In genomic region chr16:19169081-19169639, GRCh38 we compare ENCODE assay signal across 11 cellular contexts. TPM values are rescaled to one million over a fixed set of nuclear protein-coding genes. Genes with fewer than 3 reads are reported as not detected.
DNase-seq lines count a peak whose midpoint lies in the region; ATAC-seq, FAIRE-seq and TF ChIP-seq lines count a peak whose summit lies in the region.
"Had no signal": no experiment of that assay in that cellular context is flagged by ENCODE, and none has a peak within 500 bp of the region (broad histone marks: within the 10 kb centered on the region; RNA-seq: fewer than 3 reads in every experiment).

No MANE protein-coding gene starts in this region.

- H3K9me1 ChIP-seq in K562 (ENCODE audit: control insufficient read depth, insufficient read depth, low read length) = no peaks in the 10 kb centered on the region

- H3K4me2 ChIP-seq in mammary epithelial cell (ENCODE audit: insufficient read depth, low read depth, low read length) = no peak overlapping the region
- H3K4me2 ChIP-seq in K562 (ENCODE audit: insufficient read depth, low read length) = no peak overlapping the region

- H3K27me3 ChIP-seq in mammary epithelial cell (ENCODE audit: insufficient read depth, low read length) = peaks cover 12% of the 10 kb centered on the region
- peaks cover 32 to 52% of the 10 kb centered on the region in 2 experiments for H3K27me3 ChIP-seq in K562 (ENCODE audit: control insufficient read depth in 2 of 2, insufficient read depth in 2 of 2, low read length in 2 of 2)
- no peaks in the 10 kb centered on the region for H3K27me3 ChIP-seq in lung (ENCODE audit: control insufficient read depth, insufficient read depth)
- H3K27me3 ChIP-seq in transverse colon = peaks cover 16% of the 10 kb centered on the region

- CTCF ChIA-PET in MCF 10A (lab: Yijun Ruan, JAX) = interaction anchor here (0.6 kb wide), 1 partner anchor 206 kb away, joined by 5 read pairs; no protein-coding TSS in a partner anchor
- CTCF ChIA-PET in mammary epithelial cell (lab: Charles Lee; ENCODE audit: low non-redundant PET) = no interaction called here
- CTCF ChIA-PET in K562 (lab: Yijun Ruan, JAX; ENCODE audit: low intra/inter-chr PET ratio) = no interaction called here

- dilution Hi-C loops in mammary epithelial cell (cut with HindIII; ENCODE audit: low sequenced_read_pairs) = no loop called here

- no peak overlapping the region for H3K27ac Mint-ChIP-seq in MCF 10A (ENCODE audit: low read depth, unreplicated experiment)
- no peak overlapping the region for H3K27ac Mint-ChIP-seq in chondrocyte (ENCODE audit: unreplicated experiment)

- TF ChIP-seq RAD21 in K562 (CRISPR knock-in tag; conservative IDR thresholded peaks at IDR 0.05 in 1 of 2, IDR thresholded peaks at IDR 0.05 in 1 of 2) = no peak

- in situ Hi-C loops in mammary epithelial cell (cut with MboI; ENCODE audit: low sequenced_read_pairs in 2 of 2) = no loop called here
- in situ Hi-C loops in K562 (cut with MboI) = no loop called here
- in situ Hi-C loops in transverse colon (cut with MboI; ENCODE audit: low pct_ligation_motif_present in 1 of 4, low pct_unique_long_range_greater_than_20kb in 1 of 4, low sequenced_read_pairs in 3 of 4) = no loop called here
- in situ Hi-C loops in G401 (cut with HindIII; ENCODE audit: low sequenced_read_pairs) = no loop called here

- H3K9me3 ChIP-seq in mammary epithelial cell (replicated peaks; ENCODE audit: insufficient read depth, low read length) (no peaks in the 10 kb centered on the region), K562 (replicated peaks; ENCODE audit: control insufficient read depth, insufficient read depth, low read depth, low read length) (no peaks in the 10 kb centered on the region), lung (ENCODE audit: control insufficient read depth in 2 of 2, insufficient read depth in 1 of 2, low read length in 1 of 2) (no peaks in the 10 kb centered on the region), transverse colon (no peaks in the 10 kb centered on the region)

- TF ChIP-seq CTCF in MCF 10A (IDR thresholded peaks at IDR 0.05; ENCODE audit: unreplicated experiment) = no peak
- no peak for TF ChIP-seq CTCF in mammary epithelial cell (conservative IDR thresholded peaks at IDR 0.05 in 1 of 2, IDR thresholded peaks at IDR 0.05 in 1 of 2; ENCODE audit: extremely low read depth in 1 of 2, insufficient read depth in 1 of 2, low read depth in 1 of 2, low read length in 2 of 2)
- no peak for TF ChIP-seq CTCF in K562 (IDR thresholded peaks at IDR 0.05 in 2 of 3, conservative IDR thresholded peaks at IDR 0.05 in 1 of 3; ENCODE audit: insufficient read depth in 2 of 3, low read depth in 1 of 3, low read length in 3 of 3)
- no peak for TF ChIP-seq CTCF in lung (IDR thresholded peaks at IDR 0.05; ENCODE audit: control extremely low read depth, extremely low read depth)
- TF ChIP-seq CTCF in transverse colon (IDR thresholded peaks at IDR 0.05) = no peak
- no peak for TF ChIP-seq CTCF in chondrocyte (IDR thresholded peaks at IDR 0.05)

- H3K4me1 Mint-ChIP-seq in MCF 10A (ENCODE audit: insufficient read depth, unreplicated experiment) (no peaks in the 10 kb centered on the region), chondrocyte (ENCODE audit: low read depth) (no peaks in the 10 kb centered on the region)

- no peak for TF ChIP-seq EP300 in K562 (IDR thresholded peaks at IDR 0.05; ENCODE audit: low read length)
- TF ChIP-seq EP300 in transverse colon (IDR thresholded peaks at IDR 0.05; ENCODE audit: low read depth) = no peak

- no peak overlapping the region for H3K27ac ChIP-seq in mammary epithelial cell (ENCODE audit: insufficient read depth, low read depth, low read length)
- no peak overlapping the region for H3K27ac ChIP-seq in K562 (ENCODE audit: extremely low read depth, low read depth, low read length)
- peak overlapping the region in 1 of 2 donors; percentile 90 for H3K27ac ChIP-seq in lung (ENCODE audit: low read depth in 1 of 2, low read length in 1 of 2)
- peak overlapping the region in 2 of 4 donors; percentile 68 to 78 for H3K27ac ChIP-seq in transverse colon

- DNase-seq in MCF 10A (ENCODE audit: unreplicated experiment) (no peak), mammary epithelial cell (no peak), K562 (ENCODE audit: extremely low read depth in 1 of 4, low spot score in 3 of 4) (no peak), lung (ENCODE audit: low spot score) (no peak), transverse colon (no peak), NCI-H2171 (lab: John Stamatoyannopoulos, UW) (no peak), chondrocyte (ENCODE audit: low spot score) (no peak), G401 (ENCODE audit: low spot score) (no peak)
- DNase-seq: cortex of kidney had no signal

- no peak for FAIRE-seq in K562 (lab: Jason Lieb, UNC)
- FAIRE-seq: GM12891 had no signal

- peaks cover 30% of the 10 kb centered on the region for H3K27me3 Mint-ChIP-seq in MCF 10A (ENCODE audit: insufficient read depth, unreplicated experiment)
- peaks cover 37% of the 10 kb centered on the region for H3K27me3 Mint-ChIP-seq in chondrocyte (ENCODE audit: low read depth)

- ATAC-seq in K562 (no peak), lung (ENCODE audit: insufficient read depth, low FRiP score) (no peak)

- POLR2A ChIA-PET in MCF 10A (lab: Yijun Ruan, JAX) = no interaction called here
- POLR2A ChIA-PET in K562 (lab: Yijun Ruan, JAX) = no interaction called here

- no peaks in the 10 kb centered on the region for H3K79me2 ChIP-seq in mammary epithelial cell (ENCODE audit: insufficient read depth, low read length)
- no peaks in the 10 kb centered on the region for H3K79me2 ChIP-seq in K562 (ENCODE audit: control insufficient read depth, insufficient read depth, low read length)

- H4K20me1 ChIP-seq in mammary epithelial cell (ENCODE audit: insufficient read depth, low read length) = no peaks in the 10 kb centered on the region
- H4K20me1 ChIP-seq in K562 (replicated peaks; ENCODE audit: control insufficient read depth, insufficient read depth, low read length) = no peaks in the 10 kb centered on the region; the same call in 1 of the 2 replicates

- no peak overlapping the region for H2AFZ ChIP-seq in mammary epithelial cell (ENCODE audit: low read depth, low read length)
- H2AFZ ChIP-seq in K562 (ENCODE audit: low read depth, low read length) = no peak overlapping the region

- TF ChIP-seq POLR2A in K562 (conservative IDR thresholded peaks at IDR 0.05) (no peak), transverse colon (IDR thresholded peaks at IDR 0.05) (no peak)

- WGBS in mammary epithelial cell (ENCODE audit: low coverage, missing lambda C conversion rate) = 7% methylated on average over 6 of the region's 19 CpGs
- 4% methylated on average over 10 of the region's 19 CpGs for WGBS in K562 (ENCODE audit: insufficient coverage, low coverage, missing lambda C conversion rate)
- WGBS in lung, 2 donors = 22% methylated on average over 19 of the region's 19 CpGs
- WGBS in transverse colon (ENCODE audit: low coverage in 1 of 2), 2 donors = 4 to 24% methylated on average over 10 to 19 of the region's 19 CpGs

- BruUV-seq in MCF 10A (replicated peaks; lab: Mats Ljungman, UMichigan) (no TSS peak), mammary epithelial cell (replicated peaks; lab: Mats Ljungman, UMichigan) (no TSS peak), K562 (replicated peaks; lab: Mats Ljungman, UMichigan) (no TSS peak)

- H3K4me3 ChIP-seq in mammary epithelial cell (replicated peaks in 1 of 3; ENCODE audit: insufficient read depth in 1 of 3, low read depth in 2 of 3, low read length in 3 of 3) (no peak overlapping the region), K562 (no peak overlapping the region), lung (peak overlapping the region; percentile 73), transverse colon (peak overlapping the region in 3 of 4 donors; percentile 40 to 57 (median 57))

- H3K4me1 ChIP-seq in mammary epithelial cell (ENCODE audit: insufficient read depth, low read length) (peaks cover 17% of the 10 kb centered on the region), K562 (replicated peaks in 1 of 2; ENCODE audit: control insufficient read depth in 2 of 2, insufficient read depth in 2 of 2, low read length in 2 of 2) (peaks cover 0 to 17% of the 10 kb centered on the region in 2 experiments; a peak in 2 of 5 replicates), lung (ENCODE audit: control insufficient read depth in 2 of 2, insufficient read depth in 2 of 2, low read length in 2 of 2) (peaks cover 0 to 9% of the 10 kb centered on the region in 2 donors), transverse colon (peaks cover 0 to 23% (median 21%) of the 10 kb centered on the region in 4 donors)

- no peaks in the 10 kb centered on the region for H3K9me3 Mint-ChIP-seq in MCF 10A (ENCODE audit: unreplicated experiment)
- no peaks in the 10 kb centered on the region for H3K9me3 Mint-ChIP-seq in chondrocyte (ENCODE audit: low read depth)

- H3K36me3 ChIP-seq in mammary epithelial cell (ENCODE audit: insufficient read depth, low read length) = no peaks in the 10 kb centered on the region
- no peaks in the 10 kb centered on the region for H3K36me3 ChIP-seq in K562 (ENCODE audit: control insufficient read depth, insufficient read depth, low read length)
- H3K36me3 ChIP-seq in lung (ENCODE audit: control insufficient read depth in 2 of 2, insufficient read depth in 2 of 2, low read length in 2 of 2) = peaks cover 0 to 1% of the 10 kb centered on the region in 2 donors
- H3K36me3 ChIP-seq in transverse colon = no peaks in the 10 kb centered on the region

- intact Hi-C loops in MCF 10A (cut with micrococcal nuclease) (loop anchor here (5.0 kb wide), 1 partner anchor 333 kb away; no protein-coding TSS in a partner anchor), mammary epithelial cell (cut with micrococcal nuclease) (loop anchor here (5.0 kb wide), 2 partner anchors 82 to 333 kb away; no protein-coding TSS in a partner anchor), K562 (cut with micrococcal nuclease) (no loop called here), transverse colon (cut with DNase I; ENCODE audit: low total_unique reads) (no loop called here)

- no peak overlapping the region for H3K9ac ChIP-seq in mammary epithelial cell (ENCODE audit: insufficient read depth, low read length)
- no peak overlapping the region for H3K9ac ChIP-seq in K562 (ENCODE audit: insufficient read depth in 1 of 2, low read depth in 2 of 2, low read length in 2 of 2)

- H3K36me3 Mint-ChIP-seq in MCF 10A (ENCODE audit: insufficient read depth, unreplicated experiment) = no peaks in the 10 kb centered on the region
- H3K36me3 Mint-ChIP-seq in chondrocyte (ENCODE audit: low read depth) = no peaks in the 10 kb centered on the region

- H3K4me3 Mint-ChIP-seq in MCF 10A (ENCODE audit: unreplicated experiment) (peak overlapping the region; percentile 63), chondrocyte (ENCODE audit: unreplicated experiment) (no peak overlapping the region)

RNA-seq across cellular contexts. Expression of gene SYT17, which starts 1.1 kb away (rescaled TPM):
- total RNA-seq in MCF 10A (2022) (not detected in 2 replicates), mammary epithelial cell (under 1 TPM; 0.17 to 0.24 TPM), K562 (2014; rRNA removed) (not detected in 2 replicates), K562 (2014; rRNA removed; fragmentation: Illumina TruSeq; extraction: Trizol) (not detected in 2 replicates), K562 (2015; rRNA removed; fragmentation: Illumina TruSeq; extraction: Trizol) (not detected in 2 replicates), K562 (2021) (not detected in 2 replicates), lung (10 to 100 TPM in 1 of 2 donors, 1 to 10 TPM in 1; 10.0 to 13.1 TPM), transverse colon (10 to 100 TPM in 3 of 4 donors, 1 to 10 TPM in 1; 9.1 to 51.7 (median 19.1) TPM), chondrocyte (0.46 to 0.97 TPM (median 0.60 TPM) in 3 replicates)
- polyA plus RNA-seq in mammary epithelial cell (0.12 TPM), K562 (2011; rRNA removed) (not detected in 2 replicates), K562 (2014; fragmentation: Illumina TruSeq; extraction: Trizol) (not detected in 2 replicates), K562 (2014; fragmentation: Nextera tagmentation; extraction: Ambion mirVana) (not detected), K562 (2014; rRNA removed) (not detected in 2 replicates), lung (1 to 10 TPM; 3.4 to 7.3 TPM)
- not detected for polyA minus RNA-seq in mammary epithelial cell
- not detected in 2 replicates for total RNA-seq in K562 (2011; cell fraction: chromatin; rRNA removed; ENCODE audit: low replicate concordance)
- not detected in 2 replicates for total RNA-seq in K562 (2011; cell fraction: nucleolus; rRNA removed)
- not detected in 2 replicates for total RNA-seq in K562 (2011; cell fraction: nucleoplasm; rRNA removed)
- polyA plus RNA-seq in K562 (2011; cell fraction: cytosol; rRNA removed) = not detected in 2 replicates
- polyA plus RNA-seq in K562 (2011; cell fraction: nucleus; rRNA removed) = not detected in 2 replicates
- polyA plus RNA-seq in K562 (2012) = 0.11 TPM in 1 of 2 replicates, not detected in the other
- not detected in 2 replicates for polyA minus RNA-seq in K562 (2011; rRNA and poly(A)+ RNA removed)
- polyA minus RNA-seq in K562 (2011; cell fraction: cytosol; rRNA and poly(A)+ RNA removed) = not detected in 2 replicates
- not detected in 2 replicates for polyA minus RNA-seq in K562 (2011; cell fraction: nucleus; rRNA and poly(A)+ RNA removed)
- total RNA-seq in G401 (2014; rRNA removed; shearing (Covaris generic)) = 0.12 TPM in 1 of 2 replicates, not detected in the other
- polyA plus RNA-seq: BJ had no signal

RNA-seq across cellular contexts. Expression of gene ITPRIPL2, which starts 55.4 kb away (rescaled TPM):
- 49.3 and 53.7 TPM in 2 replicates for total RNA-seq in MCF 10A (2022)
- 10 to 100 TPM; 44.0 to 53.3 TPM for total RNA-seq in mammary epithelial cell
- polyA plus RNA-seq in mammary epithelial cell = 12.9 TPM
- polyA minus RNA-seq in mammary epithelial cell = 27.9 TPM
- total RNA-seq in K562 (2011; cell fraction: chromatin; rRNA removed; ENCODE audit: low replicate concordance) = 1.7 and 2.8 TPM in 2 replicates
- 2.4 and 2.8 TPM in 2 replicates for total RNA-seq in K562 (2011; cell fraction: nucleolus; rRNA removed)
- total RNA-seq in K562 (2011; cell fraction: nucleoplasm; rRNA removed) = 2.9 and 4.4 TPM in 2 replicates
- 0.64 and 1.4 TPM in 2 replicates for total RNA-seq in K562 (2014; rRNA removed)
- 0.76 and 0.80 TPM in 2 replicates for total RNA-seq in K562 (2014; rRNA removed; fragmentation: Illumina TruSeq; extraction: Trizol)
- 0.58 and 0.75 TPM in 2 replicates for total RNA-seq in K562 (2015; rRNA removed; fragmentation: Illumina TruSeq; extraction: Trizol)
- total RNA-seq in K562 (2021) = 2.1 and 2.2 TPM in 2 replicates
- 0.65 and 0.77 TPM in 2 replicates for polyA plus RNA-seq in K562 (2011; rRNA removed)
- polyA plus RNA-seq in K562 (2011; cell fraction: cytosol; rRNA removed) = 0.65 and 1.1 TPM in 2 replicates
- 0.66 and 1.5 TPM in 2 replicates for polyA plus RNA-seq in K562 (2011; cell fraction: nucleus; rRNA removed)
- polyA plus RNA-seq in K562 (2012) = 0.74 and 1.3 TPM in 2 replicates
- polyA plus RNA-seq in K562 (2014; fragmentation: Illumina TruSeq; extraction: Trizol) = 0.48 and 0.54 TPM in 2 replicates
- polyA plus RNA-seq in K562 (2014; fragmentation: Nextera tagmentation; extraction: Ambion mirVana) = under 1 TPM; 0.04 to 0.11 TPM
- 0.45 and 1.3 TPM in 2 replicates for polyA plus RNA-seq in K562 (2014; rRNA removed)
- polyA minus RNA-seq in K562 (2011; rRNA and poly(A)+ RNA removed) = 1.0 and 1.2 TPM in 2 replicates
- 1.2 and 1.8 TPM in 2 replicates for polyA minus RNA-seq in K562 (2011; cell fraction: cytosol; rRNA and poly(A)+ RNA removed)
- polyA minus RNA-seq in K562 (2011; cell fraction: nucleus; rRNA and poly(A)+ RNA removed) = 1.2 and 1.8 TPM in 2 replicates
- 10 to 100 TPM; 37.6 to 86.3 TPM for total RNA-seq in lung
- polyA plus RNA-seq in lung = 10 to 100 TPM; 12.4 to 19.1 TPM
- total RNA-seq in transverse colon = 10 to 100 TPM; 22.9 to 79.3 (median 48.0) TPM
- total RNA-seq in chondrocyte = 64.1 to 65.3 TPM (median 65.0 TPM) in 3 replicates
- 17.8 and 26.0 TPM in 2 replicates for total RNA-seq in G401 (2014; rRNA removed; shearing (Covaris generic))

Comparison
In these comparisons a context has a peak if more than half of its experiments do, and no peak if none do; other contexts are left out.
1. H3K4me3 ChIP-seq: peak in lung (single experiment) and transverse colon (3 of 4); none in mammary epithelial cell (0 of 3) and K562 (single experiment).
2. intact Hi-C loops: an anchor here in MCF 10A (5.0 kb wide) and mammary epithelial cell (5.0 kb wide); none called in K562 and transverse colon.